ENCODE assay signal across 1 cellular context in genomic region chr19:8005534-8006256, GRCh38.
TF ChIP-seq lines count a peak whose summit lies in the region.

TSS of gene ELAVL1 (minus strand) at chr19:8005641. CDS start at chr19:7991815, 13,826 bp downstream.

TF ChIP-seq in WTC11, 78 proteins besides CTCF, POLR2A, EP300 and RAD21 (continued from another document and continues in another):
- TF ChIP-seq ZNF219 (CRISPR knock-in tag; IDR thresholded peaks at IDR 0.05; ENCODE audit: borderline replicate concordance) = no peak
- no peak for TF ChIP-seq RELA (CRISPR knock-in tag; IDR thresholded peaks at IDR 0.05; ENCODE audit: borderline replicate concordance)
- TF ChIP-seq ATF1 (CRISPR knock-in tag; IDR thresholded peaks at IDR 0.05) = no peak
- no peak for TF ChIP-seq AR (CRISPR knock-in tag; IDR thresholded peaks at IDR 0.05)
- TF ChIP-seq KAT7 (CRISPR knock-in tag; IDR thresholded peaks at IDR 0.05; ENCODE audit: borderline replicate concordance) = peak; percentile 58; the same call in 1 of the 2 replicates
- no peak for TF ChIP-seq ATF6 (CRISPR knock-in tag; IDR thresholded peaks at IDR 0.05)
- TF ChIP-seq JUN (CRISPR knock-in tag; IDR thresholded peaks at IDR 0.05) = no peak
- TF ChIP-seq ZNF317 (CRISPR knock-in tag; IDR thresholded peaks at IDR 0.05; ENCODE audit: borderline replicate concordance, low read depth) = no peak
- TF ChIP-seq ZNF281 (CRISPR knock-in tag; IDR thresholded peaks at IDR 0.05) = no peak
- TF ChIP-seq ZNF121 (CRISPR knock-in tag; IDR thresholded peaks at IDR 0.05) = no peak
- TF ChIP-seq ZNF425 (CRISPR knock-in tag; conservative IDR thresholded peaks at IDR 0.05) = no peak
- no peak for TF ChIP-seq USF1 (CRISPR knock-in tag; IDR thresholded peaks at IDR 0.05)
- TF ChIP-seq ETV6 (CRISPR knock-in tag; IDR thresholded peaks at IDR 0.05) = 0 out of 2 replicates have a peak, but pooled peaks have one; percentile 45
- no peak for TF ChIP-seq PREB (CRISPR knock-in tag; IDR thresholded peaks at IDR 0.05; ENCODE audit: borderline replicate concordance)
- peak; percentile 59; the same call in 1 of the 2 replicates for TF ChIP-seq FOXP1 (CRISPR knock-in tag; IDR thresholded peaks at IDR 0.05; ENCODE audit: borderline replicate concordance)
- 0 out of 2 replicates have a peak, but pooled peaks have one; percentile 25 for TF ChIP-seq PRRX2 (CRISPR knock-in tag; IDR thresholded peaks at IDR 0.05)
- no peak for TF ChIP-seq GRHL2 (CRISPR knock-in tag; IDR thresholded peaks at IDR 0.05; ENCODE audit: insufficient replicate concordance, severe bottlenecking)
- TF ChIP-seq ZSCAN18 (CRISPR knock-in tag; IDR thresholded peaks at IDR 0.05) = no peak
- no peak for TF ChIP-seq IRF1 (CRISPR knock-in tag; IDR thresholded peaks at IDR 0.05)
- no peak for TF ChIP-seq ZBTB21 (CRISPR knock-in tag; IDR thresholded peaks at IDR 0.05; ENCODE audit: borderline replicate concordance)
- no peak for TF ChIP-seq ZNF396 (CRISPR knock-in tag; IDR thresholded peaks at IDR 0.05; ENCODE audit: borderline replicate concordance)
- TF ChIP-seq FOXP4 (CRISPR knock-in tag; IDR thresholded peaks at IDR 0.05) = no peak
- no peak for TF ChIP-seq HMGA2 (CRISPR knock-in tag; IDR thresholded peaks at IDR 0.05)
- TF ChIP-seq ZNF671 (CRISPR knock-in tag; IDR thresholded peaks at IDR 0.05) = no peak
- no peak for TF ChIP-seq ZNF512 (CRISPR knock-in tag; IDR thresholded peaks at IDR 0.05; ENCODE audit: borderline replicate concordance)
- TF ChIP-seq ERG (CRISPR knock-in tag; IDR thresholded peaks at IDR 0.05) = no peak
- no peak for TF ChIP-seq USF2 (CRISPR knock-in tag; IDR thresholded peaks at IDR 0.05)
- TF ChIP-seq ATF2 (CRISPR knock-in tag; IDR thresholded peaks at IDR 0.05; ENCODE audit: borderline replicate concordance, low read depth) = no peak
- TF ChIP-seq FOXK1 (CRISPR knock-in tag; IDR thresholded peaks at IDR 0.05) = no peak; the same call in 1 of the 2 replicates
- TF ChIP-seq ATF3 (CRISPR knock-in tag; conservative IDR thresholded peaks at IDR 0.05) = no peak
- TF ChIP-seq TP53 (CRISPR knock-in tag; IDR thresholded peaks at IDR 0.05) = no peak
- TF ChIP-seq RORB (CRISPR knock-in tag; IDR thresholded peaks at IDR 0.05) = no peak
